ENCODE assay signal across 20 cellular contexts in the genomic region with DNA sequence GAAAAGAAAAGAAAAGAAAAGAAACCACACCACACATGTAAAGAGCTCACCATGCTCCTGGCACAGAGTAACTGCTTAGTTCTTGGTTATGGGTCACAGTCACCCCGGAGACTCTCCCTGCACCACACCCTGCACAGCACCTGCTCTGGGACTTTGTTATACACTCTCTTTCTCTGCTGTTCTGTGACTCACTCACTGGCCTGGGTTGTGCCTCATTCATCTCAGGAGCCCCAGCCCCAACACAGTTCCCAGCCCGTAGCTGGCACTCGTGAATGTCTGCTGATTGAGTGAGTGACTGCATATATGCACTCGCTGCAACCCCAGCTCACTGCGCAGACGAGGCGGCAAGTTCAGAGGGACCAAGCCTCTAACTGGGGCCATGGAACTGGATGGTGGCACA. TPM values are rescaled to one million over a fixed set of nuclear protein-coding genes. Genes with fewer than 3 reads are reported as not detected.
DNase-seq lines count a peak whose midpoint lies in the region; ATAC-seq, FAIRE-seq and TF ChIP-seq lines count a peak whose summit lies in the region.
"Had no signal": no experiment of that assay in that cellular context is flagged by ENCODE, and none has a peak within 500 bp of the region (broad histone marks: within the 10 kb centered on the region; RNA-seq: fewer than 3 reads in every experiment).

No MANE protein-coding gene starts in this region.

- H3K27me3 ChIP-seq in MG63 (peaks cover 3% of the 10 kb centered on the region; the same call in 1 of the 2 replicates), endodermal cell (ENCODE audit: control insufficient read depth, insufficient read depth, low read length, poor library complexity, severe bottlenecking) (no peaks in the 10 kb centered on the region), neuronal stem cell (ENCODE audit: control insufficient read depth in 3 of 3, insufficient read depth in 3 of 3, low read depth in 1 of 3, low read length in 3 of 3) (no peaks in the 10 kb centered on the region)

- CTCF ChIA-PET in A549 (lab: Yijun Ruan, JAX): interaction anchor here (0.6 to 6.6 kb wide), 7 partner anchors 11 to 1640 kb away, joined by 3 to 79 read pairs (median 3); no protein-coding TSS in a partner anchor
- CTCF ChIA-PET in activated CD8-positive, alpha-beta memory T cell treated with anti-CD3 and anti-CD28 coated beads, Interleukin-2, amount 10 ng/mL, durations not matched to agents 7 days and 5 days (lab: Charles Lee): no interaction called here

- H3K4me3 ChIP-seq in A549 (no peak overlapping the region), MG63 (no peak overlapping the region), endodermal cell (ENCODE audit: low read length) (no peak overlapping the region), neuronal stem cell (ENCODE audit: low read length in 2 of 2) (no peak overlapping the region)
- H3K4me3 ChIP-seq: GM12878, HAP-1, SJSA1 had no signal

- H3K27me3 Mint-ChIP-seq in endodermal cell (ENCODE audit: insufficient read depth): no peaks in the 10 kb centered on the region
- H3K27me3 Mint-ChIP-seq in activated CD8-positive, alpha-beta memory T cell treated with anti-CD3 and anti-CD28 coated beads, Interleukin-2, amount 10 ng/mL, durations not matched to agents 7 days and 5 days: peaks cover 7% of the 10 kb centered on the region

- TF ChIP-seq CTCF in A549 (IDR thresholded peaks at IDR 0.05) (no peak), endodermal cell (conservative IDR thresholded peaks at IDR 0.05) (no peak)

- H3K14ac ChIP-seq in neuronal stem cell (ENCODE audit: low read length): no peak overlapping the region

- POLR2A ChIA-PET in A549 (lab: Yijun Ruan, JAX): no interaction called here

- no peak overlapping the region for H2BK12ac ChIP-seq in neuronal stem cell (ENCODE audit: low read length)

- H4K8ac ChIP-seq in neuronal stem cell (ENCODE audit: low read depth, low read length): no peak overlapping the region

- H3K27ac ChIP-seq in A549 (no peak overlapping the region), endodermal cell (ENCODE audit: low read depth, low read length) (no peak overlapping the region), neuronal stem cell (replicated peaks; ENCODE audit: low read length) (no peak overlapping the region)
- H3K27ac ChIP-seq: C4-2B, SJSA1 had no signal

- H3K79me1 ChIP-seq in neuronal stem cell (ENCODE audit: low read depth, low read length): no peaks in the 10 kb centered on the region

- no peak overlapping the region for H2AFZ ChIP-seq in neuronal stem cell (ENCODE audit: low read length)

- ATAC-seq in A549 (peak; percentile 46 to 50; a peak in 5 of 6 replicates), GM21515 (IDR thresholded peaks at IDR 0.05; ENCODE audit: unreplicated experiment) (no peak), HG02798 (IDR thresholded peaks at IDR 0.05; ENCODE audit: poor library complexity, unreplicated experiment) (no peak)
- no peak for ATAC-seq in activated CD8-positive, alpha-beta memory T cell treated with anti-CD3 and anti-CD28 coated beads, Interleukin-2, amount 10 ng/mL, durations not matched to agents 7 days and 5 days
- ATAC-seq: GM12878 had no signal

- H4K91ac ChIP-seq in neuronal stem cell (ENCODE audit: low read depth, low read length, poor library complexity): no peak overlapping the region

- H2BK5ac ChIP-seq in neuronal stem cell (ENCODE audit: low read length): peak overlapping the region; percentile 62

- no peaks in the 10 kb centered on the region for H3K9me3 Mint-ChIP-seq in endodermal cell
- no peaks in the 10 kb centered on the region for H3K9me3 Mint-ChIP-seq in activated CD8-positive, alpha-beta memory T cell treated with anti-CD3 and anti-CD28 coated beads, Interleukin-2, amount 10 ng/mL, durations not matched to agents 7 days and 5 days (ENCODE audit: low read depth)

- no peak overlapping the region for H2BK120ac ChIP-seq in neuronal stem cell (ENCODE audit: low read depth, low read length)

- H3K4me1 ChIP-seq in A549: 0 out of 3 replicates have a peak, but pooled peaks cover 3% of the 10 kb centered on the region
- H3K4me1 ChIP-seq in endodermal cell (ENCODE audit: control insufficient read depth, insufficient read depth, low read length): no peaks in the 10 kb centered on the region
- peaks cover 0 to 4% of the 10 kb centered on the region in 2 donors for H3K4me1 ChIP-seq in neuronal stem cell (ENCODE audit: control insufficient read depth in 2 of 2, insufficient read depth in 1 of 2, low read depth in 1 of 2, low read length in 2 of 2)

- no peak for FAIRE-seq in A549 (lab: Jason Lieb, UNC)
- FAIRE-seq: A204.1, GM12878, GM18507 had no signal

- no peak overlapping the region for H3K4me2 ChIP-seq in A549
- no peak overlapping the region for H3K4me2 ChIP-seq in neuronal stem cell (ENCODE audit: insufficient read depth, low read length, poor library complexity, severe bottlenecking)

- H2BK15ac ChIP-seq in neuronal stem cell (ENCODE audit: low read length): no peak overlapping the region

- no peak overlapping the region for H2AK5ac ChIP-seq in neuronal stem cell (ENCODE audit: low read depth, low read length)

- H3K4ac ChIP-seq in neuronal stem cell (ENCODE audit: low read length): no peak overlapping the region

- H3K9me3 ChIP-seq in A549: no peaks in the 10 kb centered on the region
- H3K9me3 ChIP-seq in MG63: no peaks in the 10 kb centered on the region
- no peaks in the 10 kb centered on the region for H3K9me3 ChIP-seq in endodermal cell (ENCODE audit: control insufficient read depth, low read length)
- no peaks in the 10 kb centered on the region for H3K9me3 ChIP-seq in neuronal stem cell (replicated peaks in 1 of 2; ENCODE audit: control insufficient read depth in 2 of 2, insufficient read depth in 1 of 2, low read depth in 1 of 2, low read length in 2 of 2)
- H3K9me3 ChIP-seq: HAP-1, SJSA1 had no signal

- H3K18ac ChIP-seq in neuronal stem cell (ENCODE audit: low read length): no peak overlapping the region

- DNase-seq in A549 (ENCODE audit: low read depth in 1 of 2, low spot score in 1 of 2) (peak in 1 of 2 experiments; percentile 25), MG63 (peak; percentile 15), endodermal cell (peak; percentile 28), neuronal stem cell (ENCODE audit: low spot score) (no peak), epidermal melanocyte (ENCODE audit: insufficient read length, low spot score) (no peak)
- DNase-seq in activated CD8-positive, alpha-beta memory T cell treated with anti-CD3 and anti-CD28 coated beads, Interleukin-2, amount 10 ng/mL, durations not matched to agents 7 days and 5 days: no peak
- DNase-seq: NCI-H1105 treated with DMSO at 0.1 percent for 48 hours, NCI-H187 treated with DMSO at 0.1 percent for 48 hours, NCI-H2171 treated with DMSO at 0.1 percent for 48 hours, NCI-H510A treated with DMSO at 0.1 percent for 48 hours, RPMI8226 had no signal

- H3K4me3 Mint-ChIP-seq in endodermal cell: no peak overlapping the region
- H3K4me3 Mint-ChIP-seq in activated CD8-positive, alpha-beta memory T cell treated with anti-CD3 and anti-CD28 coated beads, Interleukin-2, amount 10 ng/mL, durations not matched to agents 7 days and 5 days: no peak overlapping the region
- H3K4me3 Mint-ChIP-seq: IgD-negative memory B cell had no signal

- H3K23ac ChIP-seq in neuronal stem cell (ENCODE audit: low read depth, low read length, poor library complexity): no peak overlapping the region

- no peak overlapping the region for H3K27ac Mint-ChIP-seq in endodermal cell
- H3K27ac Mint-ChIP-seq in activated CD8-positive, alpha-beta memory T cell treated with anti-CD3 and anti-CD28 coated beads, Interleukin-2, amount 10 ng/mL, durations not matched to agents 7 days and 5 days: no peak overlapping the region

- no peak overlapping the region for H3K9ac ChIP-seq in endodermal cell (ENCODE audit: extremely low read depth, low read length, poor library complexity, severe bottlenecking)
- H3K9ac ChIP-seq in neuronal stem cell (ENCODE audit: low read depth, low read length, poor library complexity): no peak overlapping the region

- no peak for TF ChIP-seq EP300 in A549 (IDR thresholded peaks at IDR 0.05)

- H3K4me1 Mint-ChIP-seq in endodermal cell: peaks cover 9% of the 10 kb centered on the region
- H3K4me1 Mint-ChIP-seq in activated CD8-positive, alpha-beta memory T cell treated with anti-CD3 and anti-CD28 coated beads, Interleukin-2, amount 10 ng/mL, durations not matched to agents 7 days and 5 days: peaks cover 2% of the 10 kb centered on the region

- H3K36me3 ChIP-seq in MG63 (no peaks in the 10 kb centered on the region), endodermal cell (ENCODE audit: control insufficient read depth, insufficient read depth, low read length) (no peaks in the 10 kb centered on the region), neuronal stem cell (replicated peaks in 1 of 2; ENCODE audit: control insufficient read depth in 2 of 2, insufficient read depth in 2 of 2, low read length in 2 of 2) (no peaks in the 10 kb centered on the region)
- H3K36me3 ChIP-seq: HAP-1, SJSA1 had no signal

- H3K36me3 Mint-ChIP-seq in endodermal cell (ENCODE audit: low read depth): no peaks in the 10 kb centered on the region
- H3K36me3 Mint-ChIP-seq in activated CD8-positive, alpha-beta memory T cell treated with anti-CD3 and anti-CD28 coated beads, Interleukin-2, amount 10 ng/mL, durations not matched to agents 7 days and 5 days: no peaks in the 10 kb centered on the region
- H3K36me3 Mint-ChIP-seq: IgD-negative memory B cell had no signal

- no peak for TF ChIP-seq POLR2A in A549 (IDR thresholded peaks at IDR 0.05; ENCODE audit: low read length)

- 64% methylated on average over 7 of the region's 7 CpGs for WGBS in A549 (ENCODE audit: missing lambda C conversion rate)
- WGBS in endodermal cell (ENCODE audit: insufficient coverage in 1 of 2, insufficient read length in 1 of 2), 2 experiments: 90 to 91% methylated on average over 2 to 7 of the region's 7 CpGs
- no CpG with 5 or more reads among the region's 7 CpGs for WGBS in neuronal stem cell (ENCODE audit: extremely low coverage in 2 of 2, insufficient read length in 2 of 2, insufficient replicate concordance in 1 of 2), 2 donors

- TF ChIP-seq RAD21 in A549 (conservative IDR thresholded peaks at IDR 0.05 in 1 of 2, IDR thresholded peaks at IDR 0.05 in 1 of 2): no peak

TF ChIP-seq in A549, 52 proteins besides CTCF, POLR2A, EP300 and RAD21 (continues in another document):
- TF ChIP-seq HOXA7 (CRISPR knock-in tag; IDR thresholded peaks at IDR 0.05): no peak

RNA-seq across cellular contexts. Expression of a gene that starts 22.9 kb away (rescaled TPM):
- 49.8 and 50.1 TPM in 2 replicates for polyA plus RNA-seq in A549 (2011; rRNA removed)
- 11.6 and 12.2 TPM in 2 replicates for polyA plus RNA-seq in A549 (2012; cell fraction: cytosol; rRNA removed)
- polyA plus RNA-seq in A549 (2012; cell fraction: nucleus; rRNA removed): 8.4 and 11.3 TPM in 2 replicates
- polyA plus RNA-seq in A549 (2017; fragmentation: RNase III; extraction: RNeasy Plus Mini Kit Qiagen cat#74134 plus additional on column Dnase treatment): 14.0 to 14.9 TPM (median 14.6 TPM) in 3 replicates
- 40.2 and 42.9 TPM in 2 replicates for polyA minus RNA-seq in A549 (2011; rRNA and poly(A)+ RNA removed)
- total RNA-seq in MG63 (2014; rRNA removed; shearing (Covaris generic); ENCODE audit: low replicate concordance): 4.2 and 10.1 TPM in 2 replicates
- total RNA-seq in endodermal cell: 10 to 100 TPM; 28.0 to 32.5 TPM
- 22.0 TPM for polyA plus RNA-seq in endodermal cell (2013, experiment 1 of 2)
- polyA plus RNA-seq in endodermal cell (2013, experiment 2 of 2): 21.6 TPM
- polyA plus RNA-seq in neuronal stem cell (2013, experiment 1 of 2): 13.1 TPM
- 13.2 TPM for polyA plus RNA-seq in neuronal stem cell (2013, experiment 2 of 2)
- total RNA-seq in activated CD8-positive, alpha-beta memory T cell treated with anti-CD3 and anti-CD28 coated beads, Interleukin-2, amount 10 ng/mL, durations not matched to agents 7 days and 5 days: 10 to 100 TPM; 24.8 to 30.5 TPM

Comparison
In these comparisons a context has a peak if more than half of its experiments do, and no peak if none do; other contexts are left out.
1. ATAC-seq: peak in A549 (2 of 2); none in GM21515 (single experiment), activated CD8-positive, alpha-beta memory T cell treated with anti-CD3 and anti-CD28 coated beads, Interleukin-2, amount 10 ng/mL, durations not matched to agents 7 days and 5 days (single experiment) and HG02798 (single experiment).
2. DNase-seq: peak in MG63 (single experiment) and endodermal cell (single experiment); none in neuronal stem cell (single experiment), epidermal melanocyte (single experiment) and activated CD8-positive, alpha-beta memory T cell treated with anti-CD3 and anti-CD28 coated beads, Interleukin-2, amount 10 ng/mL, durations not matched to agents 7 days and 5 days (single experiment).